In the genomic region with DNA sequence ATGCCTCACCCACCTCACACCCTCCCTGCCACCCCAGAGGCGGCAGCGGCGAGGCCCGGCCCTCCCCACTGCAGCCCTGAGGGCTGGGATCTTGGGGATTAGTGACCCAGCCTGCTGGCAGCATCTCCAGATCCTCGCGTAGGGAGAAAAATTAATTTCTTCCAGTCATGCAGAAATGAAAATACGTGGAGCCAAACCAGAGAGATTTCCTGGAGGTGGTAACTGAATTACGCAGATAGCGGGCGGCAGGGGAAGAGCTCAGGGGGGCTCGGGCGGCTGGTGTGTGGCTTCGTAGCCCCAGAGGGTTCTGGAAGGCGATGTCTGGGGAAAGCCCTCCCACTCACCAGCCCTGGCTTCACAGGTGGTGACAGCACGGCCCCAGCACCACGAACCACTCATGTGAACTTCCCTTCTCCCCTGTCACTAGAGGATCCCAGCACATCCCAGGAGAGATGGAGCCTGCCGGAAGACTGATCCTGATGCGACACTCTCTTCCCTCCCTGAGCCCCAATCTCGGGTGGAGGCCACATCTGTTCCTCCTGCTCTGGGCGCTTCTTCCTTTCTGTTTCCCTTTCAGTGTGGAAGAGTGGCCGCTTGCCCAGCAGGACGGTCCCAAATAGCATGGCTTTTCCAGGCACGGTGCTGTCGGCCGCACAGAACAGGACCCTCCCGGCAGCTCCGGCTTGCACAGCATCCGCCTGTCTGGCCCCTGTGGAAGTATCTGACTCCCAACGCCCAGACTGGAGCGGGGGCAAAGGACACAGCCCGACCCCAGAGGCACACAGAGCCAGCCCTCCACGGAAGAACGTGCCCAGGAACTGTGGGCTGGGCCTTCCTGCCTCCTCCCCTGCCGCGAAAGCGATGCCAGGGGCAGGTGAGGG, we compare ENCODE assay signal across 10 cellular contexts. TPM values are rescaled to one million over a fixed set of nuclear protein-coding genes. Genes with fewer than 3 reads are reported as not detected.
DNase-seq lines count a peak whose midpoint lies in the region; ATAC-seq, FAIRE-seq and TF ChIP-seq lines count a peak whose summit lies in the region.
"Had no signal": no experiment of that assay in that cellular context is flagged by ENCODE, and none has a peak within 500 bp of the region (broad histone marks: within the 10 kb centered on the region; RNA-seq: fewer than 3 reads in every experiment).

No MANE protein-coding gene starts in this region.

- H3K4me3 ChIP-seq in BE2C (ENCODE audit: low read depth, low read length) (no peak overlapping the region), MG63 (no peak overlapping the region), endothelial cell of umbilical vein (replicated peaks in 1 of 3; ENCODE audit: insufficient read depth in 1 of 3, low read depth in 1 of 3, low read length in 3 of 3) (no peak overlapping the region), osteoblast (ENCODE audit: insufficient read depth, low read length) (no peak overlapping the region)

- H3K4me1 ChIP-seq in BE2C: no peaks in the 10 kb centered on the region; the same call in 1 of the 2 replicates
- H3K4me1 ChIP-seq in endothelial cell of umbilical vein (ENCODE audit: control insufficient read depth, extremely low read depth, insufficient read depth, low read length): no peaks in the 10 kb centered on the region
- no peaks in the 10 kb centered on the region for H3K4me1 ChIP-seq in osteoblast (ENCODE audit: insufficient read depth, low read length)

- H3K4me2 ChIP-seq in endothelial cell of umbilical vein (ENCODE audit: insufficient read depth, low read length) (no peak overlapping the region), osteoblast (ENCODE audit: insufficient read depth, low read length) (no peak overlapping the region)

- H3K79me2 ChIP-seq in endothelial cell of umbilical vein (ENCODE audit: control insufficient read depth, insufficient read depth, low read length): no peaks in the 10 kb centered on the region
- no peaks in the 10 kb centered on the region for H3K79me2 ChIP-seq in osteoblast (ENCODE audit: insufficient read depth, low read length)

- intact Hi-C loops in endothelial cell of umbilical vein (cut with micrococcal nuclease): no loop called here

- no peak overlapping the region for H3K27ac ChIP-seq in endothelial cell of umbilical vein (ENCODE audit: insufficient read depth, low read depth, low read length)
- no peak overlapping the region for H3K27ac ChIP-seq in osteoblast (ENCODE audit: low read depth, low read length)

- ATAC-seq in GM18907 (IDR thresholded peaks at IDR 0.05; ENCODE audit: unreplicated experiment): no peak

- TF ChIP-seq POLR2A in endothelial cell of umbilical vein (IDR thresholded peaks at IDR 0.05; ENCODE audit: low read depth, low read length): no peak

- H3K9me1 ChIP-seq in endothelial cell of umbilical vein (replicated peaks; ENCODE audit: control insufficient read depth, extremely low read depth, insufficient read depth, low read length): no peaks in the 10 kb centered on the region

- H3K27me3 ChIP-seq in BE2C (peaks cover 98% of the 10 kb centered on the region), MG63 (peaks cover 12% of the 10 kb centered on the region), endothelial cell of umbilical vein (ENCODE audit: control insufficient read depth in 2 of 2, insufficient read depth in 2 of 2, low read length in 2 of 2) (peaks cover 32 to 45% of the 10 kb centered on the region in 2 experiments), osteoblast (ENCODE audit: insufficient read depth, low read length) (peaks cover 54% of the 10 kb centered on the region)

- H2AFZ ChIP-seq in endothelial cell of umbilical vein (ENCODE audit: low read depth, low read length) (no peak overlapping the region), osteoblast (ENCODE audit: low read length) (no peak overlapping the region)

- no peaks in the 10 kb centered on the region for H3K36me3 ChIP-seq in BE2C
- H3K36me3 ChIP-seq in MG63: no peaks in the 10 kb centered on the region
- H3K36me3 ChIP-seq in endothelial cell of umbilical vein (ENCODE audit: control insufficient read depth in 2 of 2, extremely low read depth in 1 of 2, insufficient read depth in 2 of 2, low read length in 2 of 2): no peaks in the 10 kb centered on the region
- H3K36me3 ChIP-seq in osteoblast (ENCODE audit: insufficient read depth, low read length): no peaks in the 10 kb centered on the region

- H4K20me1 ChIP-seq in endothelial cell of umbilical vein (replicated peaks; ENCODE audit: control insufficient read depth, extremely low read depth, insufficient read depth, low read length) (no peaks in the 10 kb centered on the region), osteoblast (ENCODE audit: insufficient read depth, low read length) (no peaks in the 10 kb centered on the region)

- TF ChIP-seq CTCF in BE2C (IDR thresholded peaks at IDR 0.05; ENCODE audit: low read depth, low read length) (no peak), endothelial cell of umbilical vein (IDR thresholded peaks at IDR 0.05; ENCODE audit: extremely low read depth in 1 of 2, insufficient read depth in 1 of 2, low read depth in 1 of 2, low read length in 2 of 2) (no peak), osteoblast (IDR thresholded peaks at IDR 0.05; ENCODE audit: extremely low read depth, low read depth, low read length) (no peak)

- CTCF ChIA-PET in endothelial cell of umbilical vein (lab: Charles Lee): no interaction called here

- BruUV-seq in endothelial cell of umbilical vein (replicated peaks; lab: Mats Ljungman, UMichigan): no TSS peak

- H3K9ac ChIP-seq in endothelial cell of umbilical vein (replicated peaks; ENCODE audit: extremely low read depth, insufficient read depth, low read length): no peak overlapping the region

- DNase-seq in BE2C (peak; percentile 47), MG63 (peak; percentile 24), endothelial cell of umbilical vein (ENCODE audit: low read depth, low spot score) (no peak), osteoblast (ENCODE audit: insufficient read length, low spot score, missing footprints) (peak; percentile 96), SIG-M5 (lab: John Stamatoyannopoulos, UW) (no peak)
- DNase-seq in stimulated activated CD4-positive, alpha-beta T cell treated with anti-CD3 and anti-CD28 coated beads, Interleukin-4, amount 100 ng/mL, for 1 hour: no peak
- no peak for DNase-seq in activated effector memory CD4-positive, alpha-beta T cell treated with anti-CD3 and anti-CD28 coated beads, Interleukin-2, amount 50 U/mL, for 16 hours
- DNase-seq: kidney glomerular epithelial cell had no signal

- POLR2A ChIA-PET in endothelial cell of umbilical vein (lab: Charles Lee): no interaction called here

- no peaks in the 10 kb centered on the region for H3K9me3 ChIP-seq in BE2C
- no peaks in the 10 kb centered on the region for H3K9me3 ChIP-seq in MG63
- H3K9me3 ChIP-seq in endothelial cell of umbilical vein (replicated peaks; ENCODE audit: control insufficient read depth, insufficient read depth, low read length): no peaks in the 10 kb centered on the region
- H3K9me3 ChIP-seq in osteoblast (ENCODE audit: low read depth, low read length): no peaks in the 10 kb centered on the region

- FAIRE-seq in endothelial cell of umbilical vein (lab: Jason Lieb, UNC): no peak

- dilution Hi-C loops in endothelial cell of umbilical vein (cut with MboI; ENCODE audit: extremely low pct_ligation_motif_present, low sequenced_read_pairs): no loop called here

TF ChIP-seq in endothelial cell of umbilical vein, 7 proteins besides CTCF, POLR2A, EP300 and RAD21:
- TF ChIP-seq GATA2 (IDR thresholded peaks at IDR 0.05; ENCODE audit: insufficient read depth, insufficient read length, low read depth, low read length) (no peak), EZH2 (IDR thresholded peaks at IDR 0.05; ENCODE audit: borderline replicate concordance, low read depth, low read length, severe bottlenecking) (peak; percentile 39)

RNA-seq across cellular contexts. Expression of a gene that starts 37.8 kb away (rescaled TPM):
- not detected for polyA plus RNA-seq in BE2C (2012; ENCODE audit: insufficient read depth, insufficient read length, low read depth)
- not detected in 2 replicates for total RNA-seq in MG63 (2014; rRNA removed; shearing (Covaris generic); ENCODE audit: low replicate concordance)
- not detected in 2 replicates for total RNA-seq in endothelial cell of umbilical vein
- polyA plus RNA-seq in endothelial cell of umbilical vein: not detected in 2 replicates
- polyA plus RNA-seq in endothelial cell of umbilical vein (2011; cell fraction: cytosol; rRNA removed): not detected in 2 replicates
- not detected in 2 replicates for polyA plus RNA-seq in endothelial cell of umbilical vein (2011; cell fraction: nucleus; rRNA removed)
- polyA plus RNA-seq in endothelial cell of umbilical vein (2012): not detected in 2 replicates
- 0.07 and 0.42 TPM in 2 replicates for polyA minus RNA-seq in endothelial cell of umbilical vein
- not detected for polyA minus RNA-seq in endothelial cell of umbilical vein (2011; cell fraction: cytosol; rRNA and poly(A)+ RNA removed)
- polyA minus RNA-seq in endothelial cell of umbilical vein (2011; cell fraction: nucleus; rRNA and poly(A)+ RNA removed): not detected in 2 replicates
- not detected in 2 replicates for total RNA-seq in osteoblast
- total RNA-seq: chondrocyte had no signal

Comparison
In these comparisons a context has a peak if more than half of its experiments do, and no peak if none do; other contexts are left out.
1. DNase-seq: peak in BE2C (single experiment), MG63 (single experiment) and osteoblast (single experiment); none in endothelial cell of umbilical vein (single experiment), SIG-M5 (single experiment), stimulated activated CD4-positive, alpha-beta T cell treated with anti-CD3 and anti-CD28 coated beads, Interleukin-4, amount 100 ng/mL, for 1 hour (single experiment) and activated effector memory CD4-positive, alpha-beta T cell treated with anti-CD3 and anti-CD28 coated beads, Interleukin-2, amount 50 U/mL, for 16 hours (single experiment).